8 cellular contexts compared by ENCODE assay signal in genomic region chr2:172285010-172285621, GRCh38.
DNase-seq lines count a peak whose midpoint lies in the region; TF ChIP-seq lines count a peak whose summit lies in the region.

No MANE protein-coding gene starts in this region.

- no peaks in the 10 kb centered on the region for H3K27me3 ChIP-seq in left ventricle myocardium inferior (ENCODE audit: low read depth)
- no peaks in the 10 kb centered on the region for H3K27me3 ChIP-seq in BE2C

- intact Hi-C loops in left ventricle myocardium inferior (cut with micrococcal nuclease) = no loop called here

- H3K36me3 ChIP-seq in left ventricle myocardium inferior = no peaks in the 10 kb centered on the region
- no peaks in the 10 kb centered on the region for H3K36me3 ChIP-seq in BE2C

- in situ Hi-C loops in SK-MEL-5 (cut with HindIII; ENCODE audit: low pct_unique_long_range_greater_than_20kb, low sequenced_read_pairs) = no loop called here

- no peak for TF ChIP-seq CTCF in left ventricle myocardium inferior (IDR thresholded peaks at IDR 0.05; ENCODE audit: borderline replicate concordance)
- no peak for TF ChIP-seq CTCF in BE2C (IDR thresholded peaks at IDR 0.05; ENCODE audit: low read depth, low read length)

- DNase-seq in NCI-H2107 treated with DMSO at 0.1 percent for 48 hours (lab: John Stamatoyannopoulos, UW; ENCODE audit: unreplicated experiment) = peak; percentile 29
- no peak for DNase-seq in NCI-H2107 (lab: John Stamatoyannopoulos, UW)
- peak; percentile 22 for DNase-seq in SK-MEL-5 (ENCODE audit: low read depth, low spot score)
- DNase-seq in left ventricle myocardium inferior = peak; percentile 29
- peak; percentile 11 for DNase-seq in superior temporal gyrus (ENCODE audit: extremely low spot score)
- no peak for DNase-seq in activated CD4-positive, alpha-beta T cell treated with anti-CD3 and anti-CD28 coated beads, Interleukin-2, amount 50 U/mL, for 4 hours
- DNase-seq in germinal center (ENCODE audit: low spot score) = no peak
- DNase-seq in BE2C = no peak

- H3K4me1 ChIP-seq in left ventricle myocardium inferior = peaks cover 53% of the 10 kb centered on the region
- H3K4me1 ChIP-seq in BE2C = no peaks in the 10 kb centered on the region

- H3K4me3 ChIP-seq in left ventricle myocardium inferior (no peak overlapping the region), BE2C (ENCODE audit: low read depth, low read length) (no peak overlapping the region)

- H3K9me3 ChIP-seq in left ventricle myocardium inferior (replicated peaks) (no peaks in the 10 kb centered on the region), BE2C (no peaks in the 10 kb centered on the region)

- peak overlapping the region; percentile 65 for H3K27ac ChIP-seq in left ventricle myocardium inferior (replicated peaks)

Comparison
In these comparisons a context has a peak if more than half of its experiments do, and no peak if none do; other contexts are left out.
1. DNase-seq: peak in NCI-H2107 treated with DMSO at 0.1 percent for 48 hours (single experiment), SK-MEL-5 (single experiment), left ventricle myocardium inferior (single experiment) and superior temporal gyrus (single experiment); none in NCI-H2107 (single experiment), activated CD4-positive, alpha-beta T cell treated with anti-CD3 and anti-CD28 coated beads, Interleukin-2, amount 50 U/mL, for 4 hours (0 of 2), germinal center (single experiment) and BE2C (single experiment).